ENCODE assay signal across 14 cellular contexts in the genomic region with DNA sequence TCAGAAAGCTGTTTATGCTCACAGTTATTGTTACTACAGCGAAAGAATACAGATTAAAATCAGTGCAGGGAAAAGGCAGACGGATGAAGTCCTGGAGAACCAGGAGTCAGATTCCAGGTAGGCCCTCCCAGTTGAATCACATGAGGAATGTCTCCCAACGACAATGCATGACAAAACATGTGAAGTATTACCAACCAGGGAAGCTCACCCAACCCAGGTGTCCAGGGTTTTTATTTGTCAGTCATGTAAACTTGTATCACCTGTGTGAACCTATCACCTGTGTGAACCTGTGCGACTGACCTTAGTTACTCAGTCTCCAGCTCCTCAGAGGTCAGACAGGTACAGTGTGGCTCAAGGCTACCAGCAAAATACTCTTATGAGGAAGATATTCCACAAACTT.
"Had no signal": no experiment of that assay in that cellular context is flagged by ENCODE, and none has a peak within 500 bp of the region (broad histone marks: within the 10 kb centered on the region; RNA-seq: fewer than 3 reads in every experiment).

No MANE protein-coding gene starts in this region.

- H3K36me3 ChIP-seq: esophagus squamous epithelium, thoracic aorta had no signal

- DNase-seq: activated CD4-positive, alpha-beta T cell treated with anti-CD3 and anti-CD28 coated beads, Interleukin-2, amount 50 U/mL, for 1 hour; activated CD4-positive, CD25-positive, alpha-beta regulatory T cell; cerebellar nuclear complex; dermis blood vessel endothelial cell; esophagus squamous epithelium; foreskin fibroblast; head of caudate nucleus; stimulated activated CD4-positive, alpha-beta T cell treated with anti-CD3 and anti-CD28 coated beads, Interleukin-15, amount 100 ng/mL, for 24 hours; stimulated activated CD4-positive, alpha-beta T cell treated with anti-CD3 and anti-CD28 coated beads, Interleukin-4, amount 100 ng/mL, for 24 hours; stimulated activated naive CD8-positive, alpha-beta T cell treated with anti-CD3 and anti-CD28 coated beads, Interleukin-15, amount 100 ng/mL, for 72 hours; T-helper 2 cell had no signal

- FAIRE-seq: TTC549 had no signal

- H3K27ac ChIP-seq: thoracic aorta had no signal

- H3K9me3 ChIP-seq: esophagus squamous epithelium, thoracic aorta had no signal

- H3K4me3 ChIP-seq: esophagus squamous epithelium, lung, thoracic aorta had no signal

- H3K27me3 ChIP-seq: esophagus squamous epithelium had no signal
